ENCODE assay signal across 21 cellular contexts in the genomic region with DNA sequence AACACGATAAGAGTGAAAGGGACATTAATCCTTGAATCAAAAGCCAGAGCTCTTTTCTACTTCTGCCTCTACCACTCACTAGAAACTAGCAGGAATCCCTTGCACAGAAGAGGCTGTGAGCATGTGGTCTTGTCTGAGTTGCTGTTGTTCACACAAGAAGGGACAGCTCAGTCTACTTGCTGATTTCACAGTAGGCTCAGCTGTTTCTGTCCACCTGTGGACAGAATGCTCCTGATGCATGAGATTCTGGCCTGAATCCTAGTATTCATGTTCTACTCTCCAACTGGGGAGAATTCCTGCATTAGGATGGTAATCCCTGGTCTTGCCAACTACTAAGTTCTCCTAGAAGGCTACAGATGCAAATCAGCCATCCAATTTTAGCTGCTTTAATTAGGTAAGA.
A peak's percentile ranks its signal among the peaks of the same experiment; 100 is the strongest.
DNase-seq lines count a peak whose midpoint lies in the region; ATAC-seq lines count a peak whose summit lies in the region.
"Had no signal": no experiment of that assay in that cellular context is flagged by ENCODE, and none has a peak within 500 bp of the region (broad histone marks: within the 10 kb centered on the region; RNA-seq: fewer than 3 reads in every experiment).

No MANE protein-coding gene starts in this region.

- H3K36me3 ChIP-seq in SJCRH30 = no peaks in the 10 kb centered on the region
- H3K36me3 ChIP-seq: BE2C had no signal

- no peaks in the 10 kb centered on the region for H3K27me3 ChIP-seq in SJCRH30
- H3K27me3 ChIP-seq: BE2C; BLaER1 treated with 17β-estradiol and CSF1 and Interleukin-3, amounts not matched to agents 10 nM and 100 nM had no signal

- peak; percentile 23 for DNase-seq in G401 (ENCODE audit: low spot score)
- peak; percentile 45 to 61 for DNase-seq in SJCRH30
- peak; percentile 1 for DNase-seq in iris pigment epithelial cell (ENCODE audit: low read depth)
- peak; percentile 27 for DNase-seq in pons (ENCODE audit: low spot score)
- DNase-seq in NCI-H748 treated with DMSO at 0.1 percent for 48 hours (lab: John Stamatoyannopoulos, UW) = no peak
- no peak for DNase-seq in GF-D8 (lab: John Stamatoyannopoulos, UW)
- DNase-seq: 8988T; ACHN; AML-193; BE2C; CD4-positive, alpha-beta T cell; CD8-positive, alpha-beta memory T cell; DMS 273 treated with DMSO at 0.1 percent for 48 hours; DMS79; EL; H9 had no signal

- ATAC-seq in GM19395 (IDR thresholded peaks at IDR 0.05; ENCODE audit: unreplicated experiment) = no peak
- ATAC-seq: A549, GM23338, HCT116 had no signal

- no peak overlapping the region for H3K4me3 ChIP-seq in SJCRH30
- H3K4me3 ChIP-seq: A549; BLaER1 treated with 17β-estradiol and CSF1 and Interleukin-3, amounts not matched to agents 10 nM and 100 nM; GM23338 had no signal

- in situ Hi-C loops in G401 (cut with HindIII; ENCODE audit: low sequenced_read_pairs) = no loop called here

- H3K4me1 ChIP-seq in SJCRH30 = peaks cover 7% of the 10 kb centered on the region; the same call in 1 of the 2 replicates
- H3K4me1 ChIP-seq: A549; BE2C; BLaER1 treated with 17β-estradiol and CSF1 and Interleukin-3, amounts not matched to agents 10 nM and 100 nM had no signal

- no peaks in the 10 kb centered on the region for H3K9me3 ChIP-seq in SJCRH30 (replicated peaks)
- H3K9me3 ChIP-seq: A549 had no signal

- peak overlapping the region; percentile 26; the same call in 1 of the 2 replicates for H3K27ac ChIP-seq in SJCRH30
- H3K27ac ChIP-seq: A549; BLaER1 treated with 17β-estradiol and CSF1 and Interleukin-3, amounts not matched to agents 10 nM and 100 nM had no signal

Comparison
In these comparisons a context has a peak if more than half of its experiments do, and no peak if none do; other contexts are left out.
1. DNase-seq: peak in G401 (single experiment), SJCRH30 (2 of 2), iris pigment epithelial cell (single experiment) and pons (single experiment); none in NCI-H748 treated with DMSO at 0.1 percent for 48 hours (single experiment) and GF-D8 (single experiment).